Comparison of ENCODE assay signal across 20 cellular contexts in the genomic region with DNA sequence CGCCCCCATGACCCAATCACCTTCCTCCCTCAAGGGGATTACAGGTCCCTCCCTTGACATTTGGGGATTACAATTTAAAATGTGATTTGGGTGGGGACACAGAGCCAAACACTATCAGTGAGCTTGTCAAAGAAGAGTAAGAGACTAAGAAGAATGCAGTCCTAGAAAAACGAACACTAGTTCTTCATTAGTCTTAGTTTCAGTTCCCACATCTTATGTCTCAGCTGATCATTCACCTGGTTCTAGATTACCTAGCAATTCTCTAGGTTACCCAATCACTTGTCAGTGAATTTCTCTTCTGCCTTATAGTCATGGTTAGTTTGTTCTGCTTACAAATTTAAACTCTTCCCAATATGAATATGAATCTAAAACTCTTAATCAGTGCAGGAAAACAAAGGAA.
DNase-seq lines count a peak whose midpoint lies in the region; ATAC-seq lines count a peak whose summit lies in the region.
"Had no signal": no experiment of that assay in that cellular context is flagged by ENCODE, and none has a peak within 500 bp of the region (broad histone marks: within the 10 kb centered on the region; RNA-seq: fewer than 3 reads in every experiment).

No MANE protein-coding gene starts in this region.

- no peaks in the 10 kb centered on the region for H3K9me3 Mint-ChIP-seq in stimulated activated memory B cell treated with anti-CD40 and anti-IgM and Interleukin-4, amounts not matched to agents 10 μg/mL and 1 μg/mL and 100 μg/mL, for 72 hours
- H3K9me3 Mint-ChIP-seq: HFFc6 had no signal

- H3K27ac Mint-ChIP-seq in stimulated activated memory B cell treated with anti-CD40 and anti-IgM and Interleukin-4, amounts not matched to agents 10 μg/mL and 1 μg/mL and 100 μg/mL, for 72 hours, result no peak overlapping the region
- H3K27ac Mint-ChIP-seq: HFFc6 had no signal

- no peaks in the 10 kb centered on the region for H3K27me3 Mint-ChIP-seq in stimulated activated memory B cell treated with anti-CD40 and anti-IgM and Interleukin-4, amounts not matched to agents 10 μg/mL and 1 μg/mL and 100 μg/mL, for 72 hours

- DNase-seq in activated CD4-positive, alpha-beta T cell treated with anti-CD3 and anti-CD28 coated beads, Interleukin-2, amount 50 U/mL, for 1 hour, result no peak
- DNase-seq: ACHN, Caco-2, DMS153, HFFc6, NCI-H1092, NCI-H1694 treated with DMSO at 0.1 percent for 48 hours, NCI-H2107, NCI-H2227 treated with DMSO at 0.1 percent for 48 hours, NCI-H524 treated with DMSO at 0.1 percent for 48 hours, SHP77, T-helper 1 cell, T1000 had no signal

- H3K4me1 Mint-ChIP-seq in stimulated activated memory B cell treated with anti-CD40 and anti-IgM and Interleukin-4, amounts not matched to agents 10 μg/mL and 1 μg/mL and 100 μg/mL, for 72 hours, result peaks cover 6% of the 10 kb centered on the region

- no peak overlapping the region for H3K4me3 Mint-ChIP-seq in stimulated activated memory B cell treated with anti-CD40 and anti-IgM and Interleukin-4, amounts not matched to agents 10 μg/mL and 1 μg/mL and 100 μg/mL, for 72 hours
- H3K4me3 Mint-ChIP-seq: HFFc6 had no signal

- ATAC-seq in GM18868 (IDR thresholded peaks at IDR 0.05; ENCODE audit: unreplicated experiment), result peak; percentile 88
- ATAC-seq in GM21515 (IDR thresholded peaks at IDR 0.05; ENCODE audit: unreplicated experiment), result peak; percentile 68
- peak; percentile 62 for ATAC-seq in HG03354 (IDR thresholded peaks at IDR 0.05; ENCODE audit: poor library complexity, severe bottlenecking, unreplicated experiment)
- peak; percentile 69 for ATAC-seq in stimulated activated memory B cell treated with anti-CD40 and anti-IgM and Interleukin-4, amounts not matched to agents 10 μg/mL and 1 μg/mL and 100 μg/mL, for 72 hours
- ATAC-seq in HG02885 (IDR thresholded peaks at IDR 0.05; ENCODE audit: poor library complexity, unreplicated experiment), result no peak
- no peak for ATAC-seq in GM21423 (IDR thresholded peaks at IDR 0.05; ENCODE audit: unreplicated experiment)
- ATAC-seq: SK-N-SH treated with all-trans-retinoic acid at 6 μM for 48 hours had no signal

- H3K36me3 Mint-ChIP-seq in stimulated activated memory B cell treated with anti-CD40 and anti-IgM and Interleukin-4, amounts not matched to agents 10 μg/mL and 1 μg/mL and 100 μg/mL, for 72 hours, result no peaks in the 10 kb centered on the region

Comparison
In these comparisons a context has a peak if more than half of its experiments do, and no peak if none do; other contexts are left out.
1. ATAC-seq: peak in GM18868 (single experiment), GM21515 (single experiment), HG03354 (single experiment) and stimulated activated memory B cell treated with anti-CD40 and anti-IgM and Interleukin-4, amounts not matched to agents 10 μg/mL and 1 μg/mL and 100 μg/mL, for 72 hours (single experiment); none in HG02885 (single experiment) and GM21423 (single experiment).